13 cellular contexts compared by ENCODE assay signal in the genomic region with DNA sequence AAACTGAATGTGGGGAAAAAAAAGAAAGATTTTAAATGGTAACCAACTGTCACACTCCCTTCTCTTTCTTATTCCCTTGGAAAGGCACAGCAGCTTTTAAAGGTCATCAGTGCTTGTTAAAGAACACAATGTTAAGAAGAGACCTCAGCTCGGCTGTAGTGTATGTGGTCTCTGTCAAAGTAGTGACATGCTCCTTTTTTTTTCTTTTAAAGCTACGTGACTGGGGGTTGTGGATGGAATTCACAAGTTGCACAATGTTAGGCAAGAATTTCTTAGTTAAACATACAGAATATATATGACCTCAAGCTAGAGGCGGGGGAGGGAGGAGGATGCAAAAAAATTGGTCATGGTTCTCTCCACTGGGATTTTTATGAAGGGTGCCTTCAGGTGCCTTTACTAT.
"Had no signal": no experiment of that assay in that cellular context is flagged by ENCODE, and none has a peak within 500 bp of the region (broad histone marks: within the 10 kb centered on the region; RNA-seq: fewer than 3 reads in every experiment).

No MANE protein-coding gene starts in this region.

- DNase-seq: activated CD4-positive, alpha-beta T cell treated with anti-CD3 and anti-CD28 coated beads, Interleukin-2, amount 50 U/mL, for 1 hour; activated naive CD4-positive, alpha-beta T cell treated with anti-CD3 and anti-CD28 coated beads, Interleukin-2, amount 10 ng/mL, durations not matched to agents 7 days and 5 days; activated T-cell treated with anti-CD3 and anti-CD28 coated beads for 4 hours; adrenal gland; cerebellar nuclear complex; dorsolateral prefrontal cortex; nucleus accumbens; psoas muscle; stimulated activated CD4-positive, alpha-beta T cell treated with anti-CD3 and anti-CD28 coated beads, Interleukin-4, amount 100 ng/mL, for 24 hours; upper lobe of right lung had no signal

- H3K9me3 ChIP-seq: adrenal gland, psoas muscle, upper lobe of right lung had no signal

- H3K4me1 ChIP-seq: adrenal gland, psoas muscle, upper lobe of right lung had no signal

- H3K4me3 ChIP-seq: adrenal gland, dorsolateral prefrontal cortex, psoas muscle, upper lobe of right lung had no signal

- H3K27me3 ChIP-seq: adrenal gland, upper lobe of right lung had no signal

- H3K27ac ChIP-seq: adrenal gland, dorsolateral prefrontal cortex, psoas muscle, upper lobe of right lung had no signal

- ATAC-seq: activated T-helper 17 cell treated with anti-CD3 and anti-CD28 coated beads, Interleukin-2, amount 50 U/mL, for 72 hours; esophagus mucosa; natural killer cell treated with Interleukin-12 subunit alpha and Interleukin-12 subunit beta and Interleukin-15 and Interleukin-18, amount 100 ng/mL, for 72 hours; psoas muscle; upper lobe of right lung had no signal
